In genomic region chr19:12786950-12787349, GRCh38 we compare ENCODE assay signal across 13 cellular contexts. TPM values are rescaled to one million over a fixed set of nuclear protein-coding genes. Genes with fewer than 3 reads are reported as not detected.
DNase-seq lines count a peak whose midpoint lies in the region; FAIRE-seq and TF ChIP-seq lines count a peak whose summit lies in the region.
"Had no signal": no experiment of that assay in that cellular context is flagged by ENCODE, and none has a peak within 500 bp of the region (broad histone marks: within the 10 kb centered on the region; RNA-seq: fewer than 3 reads in every experiment).

No MANE protein-coding gene starts in this region.

- H4K5ac ChIP-seq in H1 (ENCODE audit: insufficient read length, low read depth, low read length) = no peak overlapping the region

- H3K56ac ChIP-seq in H1 (replicated peaks; ENCODE audit: insufficient read length, low read depth, low read length) = no peak overlapping the region

- no TSS peak for BruUV-seq in PC-9 (replicated peaks; lab: Mats Ljungman, UMichigan)

- peaks cover 81% of the 10 kb centered on the region for H3F3A ChIP-seq in PC-9 (ENCODE audit: insufficient read depth, low read depth)

- H4K12ac ChIP-seq in trophoblast cell (ENCODE audit: low read depth, low read length) = no peak overlapping the region

- H3K18ac ChIP-seq in H1 (ENCODE audit: extremely low read depth, low read length) = no peak overlapping the region
- H3K18ac ChIP-seq in trophoblast cell (ENCODE audit: low read length) = no peak overlapping the region

- H3K4me3 ChIP-seq in BLaER1 treated with 17β-estradiol and CSF1 and Interleukin-3, amounts not matched to agents 10 nM and 100 nM = peak overlapping the region in 6 of 10 experiments; percentile 12 to 49 (median 33); a peak in 7 of 20 replicates
- H3K4me3 ChIP-seq in PC-9 = peak overlapping the region; percentile 37; the same call in 1 of the 2 replicates
- H3K4me3 ChIP-seq in H1 (ENCODE audit: extremely low read depth in 1 of 4, insufficient read depth in 2 of 4, low read depth in 3 of 4, low read length in 4 of 4) = no peak overlapping the region
- no peak overlapping the region for H3K4me3 ChIP-seq in trophoblast cell (ENCODE audit: low read depth, low read length)

- intact Hi-C loops in PC-9 (cut with micrococcal nuclease; ENCODE audit: unreplicated experiment) = loop anchor here (5.0 to 10.0 kb wide), 2 partner anchors 375 to 1058 kb away; no protein-coding TSS in a partner anchor

- H3K79me2 ChIP-seq in PC-9 (ENCODE audit: low read depth) (peaks cover 37% of the 10 kb centered on the region), H1 (ENCODE audit: control insufficient read depth in 1 of 2, insufficient read depth in 2 of 2, low read length in 2 of 2) (no peaks in the 10 kb centered on the region), trophoblast cell (ENCODE audit: control insufficient read depth, insufficient read depth, low read length, poor library complexity) (peaks cover 21% of the 10 kb centered on the region)

- WGBS in H1 (ENCODE audit: extremely low coverage in 1 of 2, insufficient coverage in 1 of 2, insufficient read length in 1 of 2, insufficient replicate concordance in 2 of 2, low coverage in 1 of 2, low lambda C conversion rate in 2 of 2, missing lambda C conversion rate in 1 of 2), 2 experiments = 92% methylated on average over 3 of the region's 3 CpGs; no CpG with 5 or more reads in 1 of the 2 experiments
- no CpG with 5 or more reads among the region's 3 CpGs for WGBS in trophoblast cell (ENCODE audit: extremely low coverage, insufficient coverage, insufficient read length)

- POLR2A ChIA-PET in PC-9 (lab: Charles Lee; ENCODE audit: unreplicated experiment) = interaction anchor here (0.6 to 0.7 kb wide), 2 partner anchors 65 to 86 kb away, joined by 3 to 6 read pairs; no protein-coding TSS in a partner anchor
- POLR2A ChIA-PET in H1 (lab: Charles Lee; ENCODE audit: partially characterized antibody) = interaction anchor here (1.7 to 3.5 kb wide), 4 partner anchors 9 to 13 kb away, joined by 5 to 33 read pairs (median 16); partner anchors contain the start of gene HOOK2

- CTCF ChIA-PET in PC-9 (lab: Charles Lee) (no interaction called here), H1 (lab: Charles Lee; ENCODE audit: partially characterized antibody) (interaction anchor here (3.0 to 4.5 kb wide), 3 partner anchors 9 to 13 kb away, joined by 14 to 39 read pairs (median 15); no protein-coding TSS in a partner anchor)

- H4K20me1 ChIP-seq in BLaER1 treated with 17β-estradiol and CSF1 and Interleukin-3, amounts not matched to agents 10 nM and 100 nM = peaks cover 5 to 6% (median 6%) of the 10 kb centered on the region in 11 experiments
- H4K20me1 ChIP-seq in PC-9 (ENCODE audit: insufficient read depth) (peaks cover 5% of the 10 kb centered on the region), H1 (replicated peaks in 1 of 2; ENCODE audit: control insufficient read depth in 1 of 2, insufficient read depth in 2 of 2, low read length in 2 of 2) (peaks cover 0 to 1% of the 10 kb centered on the region in 2 experiments)

- H2AFZ ChIP-seq in PC-9 = no peak overlapping the region
- no peak overlapping the region for H2AFZ ChIP-seq in H1 (ENCODE audit: low read length)
- peak overlapping the region; percentile 8 for H2AFZ ChIP-seq in trophoblast cell (ENCODE audit: insufficient read depth, low read length, poor library complexity)

- H3K23ac ChIP-seq in H1 (ENCODE audit: insufficient read length) (no peak overlapping the region), trophoblast cell (ENCODE audit: low read length) (no peak overlapping the region)

- H3K36me3 ChIP-seq in BLaER1 treated with 17β-estradiol and CSF1 and Interleukin-3, amounts not matched to agents 10 nM and 100 nM = peaks cover 0 to under 1% (median 0%) of the 10 kb centered on the region in 11 experiments; a peak in 1 of 22 replicates
- no peaks in the 10 kb centered on the region for H3K36me3 ChIP-seq in PC-9 (ENCODE audit: low read depth)
- no peaks in the 10 kb centered on the region for H3K36me3 ChIP-seq in H1 (ENCODE audit: control insufficient read depth in 2 of 4, insufficient read depth in 4 of 4, low read length in 3 of 4)
- no peaks in the 10 kb centered on the region for H3K36me3 ChIP-seq in trophoblast cell (ENCODE audit: control insufficient read depth in 1 of 2, insufficient read depth in 2 of 2, low read length in 2 of 2)

- TF ChIP-seq EP300 in H1 (IDR thresholded peaks at IDR 0.05; ENCODE audit: borderline replicate concordance in 1 of 2, low read depth in 2 of 2, low read length in 2 of 2) = no peak

- H3K4me1 ChIP-seq in BLaER1 treated with 17β-estradiol and CSF1 and Interleukin-3, amounts not matched to agents 10 nM and 100 nM = peaks cover 65 to 86% (median 83%) of the 10 kb centered on the region in 10 experiments
- H3K4me1 ChIP-seq in PC-9 (replicated peaks; ENCODE audit: insufficient read depth) (peaks cover 77% of the 10 kb centered on the region), H1 (replicated peaks in 1 of 4; ENCODE audit: control insufficient read depth in 3 of 4, insufficient read depth in 4 of 4, low read length in 3 of 4) (peaks cover 16 to 43% (median 27%) of the 10 kb centered on the region in 4 experiments), trophoblast cell (ENCODE audit: control insufficient read depth in 1 of 2, insufficient read depth in 2 of 2, low read length in 2 of 2) (peaks cover 58 to 63% of the 10 kb centered on the region in 2 experiments)

- H2BK15ac ChIP-seq in H1 (ENCODE audit: low read length) = 0 out of 2 replicates have a peak overlapping the region, but pooled peaks have one; percentile 95

- H3K79me1 ChIP-seq in H1 (ENCODE audit: low read depth, low read length) (no peaks in the 10 kb centered on the region; the same call in 1 of the 2 replicates), trophoblast cell (ENCODE audit: low read length) (peaks cover 80% of the 10 kb centered on the region)

- no peak overlapping the region for H2BK120ac ChIP-seq in H1 (replicated peaks; ENCODE audit: low read depth, low read length)
- H2BK120ac ChIP-seq in trophoblast cell (ENCODE audit: insufficient read depth, low read length, poor library complexity) = peak overlapping the region; percentile 79

- peak overlapping the region; percentile 98 to 100 (median 99) for H3K27ac ChIP-seq in BLaER1 treated with 17β-estradiol and CSF1 and Interleukin-3, amounts not matched to agents 10 nM and 100 nM
- H3K27ac ChIP-seq in PC-9 (peak overlapping the region; percentile 86), H1 (ENCODE audit: low read depth, low read length) (no peak overlapping the region), trophoblast cell (ENCODE audit: low read depth, low read length) (no peak overlapping the region)

- H3K9me2 ChIP-seq in PC-9 (ENCODE audit: insufficient read depth) = no peaks in the 10 kb centered on the region

- H3K27me3 ChIP-seq in BLaER1 treated with 17β-estradiol and CSF1 and Interleukin-3, amounts not matched to agents 10 nM and 100 nM = no peaks in the 10 kb centered on the region
- H3K27me3 ChIP-seq in PC-9 (ENCODE audit: insufficient read depth, low read depth) (no peaks in the 10 kb centered on the region), H1 (replicated peaks in 1 of 4; ENCODE audit: control insufficient read depth in 3 of 4, extremely low read depth in 1 of 4, insufficient read depth in 3 of 4, low read length in 3 of 4) (peaks cover 0 to 11% (median 7%) of the 10 kb centered on the region in 4 experiments; a peak in 5 of 7 replicates), trophoblast cell (ENCODE audit: insufficient read depth, low read length) (no peaks in the 10 kb centered on the region)

- TF ChIP-seq POLR2A in H1 (IDR thresholded peaks at IDR 0.05; ENCODE audit: control extremely low read depth in 1 of 2, low read depth in 2 of 2, low read length in 2 of 2) = no peak

- H2BK12ac ChIP-seq in H1 (ENCODE audit: low read depth, low read length) = peak overlapping the region; percentile 90; the same call in 1 of the 2 replicates
- H2BK12ac ChIP-seq in trophoblast cell (ENCODE audit: low read length) = peak overlapping the region; percentile 97

- H3K9ac ChIP-seq in BLaER1 treated with 17β-estradiol and CSF1 and Interleukin-3, amounts not matched to agents 10 nM and 100 nM = peak overlapping the region; percentile 92 to 99 (median 96)
- H3K9ac ChIP-seq in H1 (replicated peaks in 1 of 4; ENCODE audit: extremely low read depth in 1 of 4, low read depth in 3 of 4, low read length in 3 of 4) (no peak overlapping the region), trophoblast cell (ENCODE audit: low read length) (no peak overlapping the region)

- TF ChIP-seq CTCF in PC-9 (conservative IDR thresholded peaks at IDR 0.05) (no peak), H1 (IDR thresholded peaks at IDR 0.05; ENCODE audit: control extremely low read depth in 1 of 3, insufficient read depth in 1 of 3, low read depth in 1 of 3, low read length in 3 of 3) (no peak)

- H2AK5ac ChIP-seq in H1 (ENCODE audit: low read depth, low read length) (peak overlapping the region; percentile 88; the same call in 1 of the 2 replicates), trophoblast cell (ENCODE audit: low read length) (peak overlapping the region; percentile 13)

- H2BK20ac ChIP-seq in H1 (ENCODE audit: low read length) = no peak overlapping the region

- FAIRE-seq in H1 (lab: Jason Lieb, UNC) (no peak), urothelium cell line (lab: Jason Lieb, UNC) (no peak)

- H3K4me2 ChIP-seq in BLaER1 treated with 17β-estradiol and CSF1 and Interleukin-3, amounts not matched to agents 10 nM and 100 nM = peak overlapping the region; percentile 90 to 100 (median 99)
- H3K4me2 ChIP-seq in PC-9 (peak overlapping the region; percentile 91), H1 (ENCODE audit: insufficient read depth in 1 of 2, low read depth in 2 of 2, low read length in 2 of 2) (no peak overlapping the region), trophoblast cell (ENCODE audit: low read length) (no peak overlapping the region)

- H4K91ac ChIP-seq in H1 (replicated peaks; ENCODE audit: insufficient read length, low read length) (no peak overlapping the region), trophoblast cell (ENCODE audit: low read depth, low read length) (peak overlapping the region; percentile 100)

- no peak overlapping the region; the same call in 1 of the 2 replicates for H4K8ac ChIP-seq in H1 (ENCODE audit: extremely low read depth, insufficient read depth, low read length)
- H4K8ac ChIP-seq in trophoblast cell (ENCODE audit: low read depth, low read length) = peak overlapping the region; percentile 24

- H3K23me2 ChIP-seq in H1 (ENCODE audit: low read depth, low read length) = peaks cover 31% of the 10 kb centered on the region; the same call in 1 of the 2 replicates

- H3K9me3 ChIP-seq in BLaER1 treated with 17β-estradiol and CSF1 and Interleukin-3, amounts not matched to agents 10 nM and 100 nM (replicated peaks in 1 of 11) = no peaks in the 10 kb centered on the region
- H3K9me3 ChIP-seq in PC-9 (ENCODE audit: insufficient read depth, low read depth) (no peaks in the 10 kb centered on the region), H1 (ENCODE audit: insufficient read depth in 2 of 2, low read depth in 1 of 2, low read length in 1 of 2) (no peaks in the 10 kb centered on the region), trophoblast cell (ENCODE audit: insufficient read depth, low read depth, low read length) (no peaks in the 10 kb centered on the region)

- no peak for TF ChIP-seq RAD21 in H1 (IDR thresholded peaks at IDR 0.05 in 1 of 2, conservative IDR thresholded peaks at IDR 0.05 in 1 of 2; ENCODE audit: low read depth in 2 of 2, low read length in 2 of 2)

- H2BK5ac ChIP-seq in H1 (ENCODE audit: low read depth, low read length) (peak overlapping the region; percentile 44; the same call in 1 of the 2 replicates), trophoblast cell (ENCODE audit: low read depth, low read length, poor library complexity) (peak overlapping the region; percentile 88)

- H3K14ac ChIP-seq in H1 (ENCODE audit: insufficient read length) = no peak overlapping the region
- no peak overlapping the region for H3K14ac ChIP-seq in trophoblast cell (ENCODE audit: low read length)

- no peak for DNase-seq in PC-9
- no peak for DNase-seq in H1 (ENCODE audit: low read depth in 1 of 2, low spot score in 2 of 2)
- DNase-seq in trophoblast cell = no peak
- DNase-seq in GM19240 (ENCODE audit: insufficient read length, low spot score) = no peak
- no peak for DNase-seq in urothelium cell line (ENCODE audit: low spot score)
- no peak for DNase-seq in AG08395 (ENCODE audit: low spot score)
- no peak for DNase-seq in hepatic stellate cell (ENCODE audit: low spot score)
- DNase-seq: effector memory CD8-positive, alpha-beta T cell; HFFc6; NCI-H187; SHP77 treated with DMSO at 0.1 percent for 48 hours; stimulated activated CD4-positive, alpha-beta T cell treated with anti-CD3 and anti-CD28 coated beads, Interleukin-15, amount 100 ng/mL, for 24 hours had no signal

- H3K4ac ChIP-seq in H1 (replicated peaks; ENCODE audit: insufficient read length, low read depth, low read length) = no peak overlapping the region
- H3K4ac ChIP-seq in trophoblast cell (ENCODE audit: low read depth, low read length) = peak overlapping the region; percentile 25

RNA-seq across cellular contexts. Expression of gene JUNB, which starts 4.3 kb away (rescaled TPM):
- 70.7 and 87.0 TPM in 2 replicates for total RNA-seq in PC-9 (2021)
- 7.4 and 8.6 TPM in 2 replicates for total RNA-seq in H1 (2021; fragmentation: NEBNext Ultra II Directional; extraction: Animal tissue kit (Norgen Biotek cat#: 25700))
- polyA plus RNA-seq in H1 (2011; rRNA removed) = 10.0 and 14.1 TPM in 2 replicates
- polyA plus RNA-seq in H1 (2011; cell fraction: cytosol; rRNA removed) = 9.2 TPM
- 12.1 TPM for polyA plus RNA-seq in H1 (2011; cell fraction: nucleus; rRNA removed)
- polyA plus RNA-seq in H1 (2012, experiment 1 of 2) = 4.8 to 7.1 TPM (median 5.6 TPM) in 4 replicates
- polyA plus RNA-seq in H1 (2012, experiment 2 of 2) = 5.9 TPM
- 6.9 TPM for polyA plus RNA-seq in H1 (2013, experiment 1 of 2)
- 6.5 TPM for polyA plus RNA-seq in H1 (2013, experiment 2 of 2)
- polyA minus RNA-seq in H1 (2011; rRNA and poly(A)+ RNA removed) = 1.8 TPM in 2 replicates
- 8.7 TPM for polyA minus RNA-seq in H1 (2011; cell fraction: cytosol; rRNA and poly(A)+ RNA removed)
- polyA minus RNA-seq in H1 (2011; cell fraction: nucleus; rRNA and poly(A)+ RNA removed) = 21.3 TPM
- polyA plus RNA-seq in trophoblast cell (2013) = 81.3 and 87.5 TPM in 2 replicates

RNA-seq across cellular contexts. Expression of gene HOOK2, which starts 11.6 kb away (rescaled TPM):
- 109 and 127 TPM in 2 replicates for total RNA-seq in PC-9 (2021)
- 59.3 and 63.2 TPM in 2 replicates for total RNA-seq in H1 (2021; fragmentation: NEBNext Ultra II Directional; extraction: Animal tissue kit (Norgen Biotek cat#: 25700))
- 23.8 and 39.2 TPM in 2 replicates for polyA plus RNA-seq in H1 (2011; rRNA removed)
- polyA plus RNA-seq in H1 (2011; cell fraction: cytosol; rRNA removed) = 52.1 TPM
- polyA plus RNA-seq in H1 (2011; cell fraction: nucleus; rRNA removed) = 124 TPM
- 72.5 to 107 TPM (median 96.5 TPM) in 4 replicates for polyA plus RNA-seq in H1 (2012, experiment 1 of 2)
- polyA plus RNA-seq in H1 (2012, experiment 2 of 2) = 35.9 TPM
- polyA plus RNA-seq in H1 (2013, experiment 1 of 2) = 47.5 TPM
- polyA plus RNA-seq in H1 (2013, experiment 2 of 2) = 40.1 TPM
- 25.1 and 27.9 TPM in 2 replicates for polyA minus RNA-seq in H1 (2011; rRNA and poly(A)+ RNA removed)
- polyA minus RNA-seq in H1 (2011; cell fraction: cytosol; rRNA and poly(A)+ RNA removed) = 17.9 TPM
- polyA minus RNA-seq in H1 (2011; cell fraction: nucleus; rRNA and poly(A)+ RNA removed) = 50.3 TPM
- polyA plus RNA-seq in trophoblast cell (2013) = 28.7 and 30.7 TPM in 2 replicates

RNA-seq across cellular contexts. Expression of gene PRDX2, which starts 14.7 kb away (rescaled TPM):
- total RNA-seq in PC-9 (2021) = 268 and 271 TPM in 2 replicates
- total RNA-seq in H1 (2021; fragmentation: NEBNext Ultra II Directional; extraction: Animal tissue kit (Norgen Biotek cat#: 25700)) = 380 and 404 TPM in 2 replicates
- polyA plus RNA-seq in H1 (2011; rRNA removed) = 748 and 904 TPM in 2 replicates
- polyA plus RNA-seq in H1 (2011; cell fraction: cytosol; rRNA removed) = 586 TPM
- polyA plus RNA-seq in H1 (2011; cell fraction: nucleus; rRNA removed) = 569 TPM
- polyA plus RNA-seq in H1 (2012, experiment 1 of 2) = 543 to 655 TPM (median 640 TPM) in 4 replicates
- polyA plus RNA-seq in H1 (2012, experiment 2 of 2) = 855 TPM
- 237 TPM for polyA plus RNA-seq in H1 (2013, experiment 1 of 2)
- 231 TPM for polyA plus RNA-seq in H1 (2013, experiment 2 of 2)
- polyA minus RNA-seq in H1 (2011; rRNA and poly(A)+ RNA removed) = 210 and 286 TPM in 2 replicates
- 286 TPM for polyA minus RNA-seq in H1 (2011; cell fraction: cytosol; rRNA and poly(A)+ RNA removed)
- 120 TPM for polyA minus RNA-seq in H1 (2011; cell fraction: nucleus; rRNA and poly(A)+ RNA removed)
- polyA plus RNA-seq in trophoblast cell (2013) = 187 and 189 TPM in 2 replicates

RNA-seq across cellular contexts. Expression of gene THSD8, which starts 14.9 kb away (rescaled TPM):
- total RNA-seq in PC-9 (2021) = 28.8 and 30.0 TPM in 2 replicates
- total RNA-seq in H1 (2021; fragmentation: NEBNext Ultra II Directional; extraction: Animal tissue kit (Norgen Biotek cat#: 25700)) = 41.3 and 42.3 TPM in 2 replicates
- 3.4 and 8.2 TPM in 2 replicates for polyA plus RNA-seq in H1 (2011; rRNA removed)
- polyA plus RNA-seq in H1 (2011; cell fraction: cytosol; rRNA removed) = 0.57 TPM
- polyA plus RNA-seq in H1 (2011; cell fraction: nucleus; rRNA removed) = 0.21 TPM
- 9.7 to 60.5 TPM (median 32.8 TPM) in 4 replicates for polyA plus RNA-seq in H1 (2012, experiment 1 of 2)
- polyA plus RNA-seq in H1 (2012, experiment 2 of 2) = 11.1 TPM
- 20.3 TPM for polyA plus RNA-seq in H1 (2013, experiment 1 of 2)
- polyA plus RNA-seq in H1 (2013, experiment 2 of 2) = 24.5 TPM
- 4.4 and 10.5 TPM in 2 replicates for polyA minus RNA-seq in H1 (2011; rRNA and poly(A)+ RNA removed)
- polyA minus RNA-seq in H1 (2011; cell fraction: cytosol; rRNA and poly(A)+ RNA removed) = not detected
- not detected for polyA minus RNA-seq in H1 (2011; cell fraction: nucleus; rRNA and poly(A)+ RNA removed)
- polyA plus RNA-seq in trophoblast cell (2013) = 19.0 and 19.9 TPM in 2 replicates

RNA-seq across cellular contexts. Expression of gene RNASEH2A, which starts 19.4 kb away (rescaled TPM):
- total RNA-seq in PC-9 (2021) = 38.6 and 60.4 TPM in 2 replicates
- total RNA-seq in H1 (2021; fragmentation: NEBNext Ultra II Directional; extraction: Animal tissue kit (Norgen Biotek cat#: 25700)) = 67.5 and 67.9 TPM in 2 replicates
- 120 and 141 TPM in 2 replicates for polyA plus RNA-seq in H1 (2011; rRNA removed)
- polyA plus RNA-seq in H1 (2011; cell fraction: cytosol; rRNA removed) = 161 TPM
- 134 TPM for polyA plus RNA-seq in H1 (2011; cell fraction: nucleus; rRNA removed)
- 81.7 to 123 TPM (median 102 TPM) in 4 replicates for polyA plus RNA-seq in H1 (2012, experiment 1 of 2)
- 95.9 TPM for polyA plus RNA-seq in H1 (2012, experiment 2 of 2)
- polyA plus RNA-seq in H1 (2013, experiment 1 of 2) = 35.1 TPM
- 33.3 TPM for polyA plus RNA-seq in H1 (2013, experiment 2 of 2)
- polyA minus RNA-seq in H1 (2011; rRNA and poly(A)+ RNA removed) = 103 and 105 TPM in 2 replicates
- polyA minus RNA-seq in H1 (2011; cell fraction: cytosol; rRNA and poly(A)+ RNA removed) = 52.5 TPM
- 32.0 TPM for polyA minus RNA-seq in H1 (2011; cell fraction: nucleus; rRNA and poly(A)+ RNA removed)
- 16.0 and 17.3 TPM in 2 replicates for polyA plus RNA-seq in trophoblast cell (2013)

Comparison
In these comparisons a context has a peak if more than half of its experiments do, and no peak if none do; other contexts are left out.
1. H3K27ac ChIP-seq: peak in BLaER1 treated with 17β-estradiol and CSF1 and Interleukin-3, amounts not matched to agents 10 nM and 100 nM (11 of 11) and PC-9 (single experiment); none in H1 (single experiment) and trophoblast cell (single experiment).
2. H3K4me2 ChIP-seq: peak in BLaER1 treated with 17β-estradiol and CSF1 and Interleukin-3, amounts not matched to agents 10 nM and 100 nM (11 of 11) and PC-9 (single experiment); none in H1 (0 of 2) and trophoblast cell (single experiment).
3. H3K4me3 ChIP-seq: peak in BLaER1 treated with 17β-estradiol and CSF1 and Interleukin-3, amounts not matched to agents 10 nM and 100 nM (6 of 10) and PC-9 (single experiment); none in H1 (0 of 4) and trophoblast cell (single experiment).
4. H3K9ac ChIP-seq: peak in BLaER1 treated with 17β-estradiol and CSF1 and Interleukin-3, amounts not matched to agents 10 nM and 100 nM (11 of 11); none in H1 (0 of 4) and trophoblast cell (single experiment).